14 cellular contexts compared by ENCODE assay signal in the genomic region with DNA sequence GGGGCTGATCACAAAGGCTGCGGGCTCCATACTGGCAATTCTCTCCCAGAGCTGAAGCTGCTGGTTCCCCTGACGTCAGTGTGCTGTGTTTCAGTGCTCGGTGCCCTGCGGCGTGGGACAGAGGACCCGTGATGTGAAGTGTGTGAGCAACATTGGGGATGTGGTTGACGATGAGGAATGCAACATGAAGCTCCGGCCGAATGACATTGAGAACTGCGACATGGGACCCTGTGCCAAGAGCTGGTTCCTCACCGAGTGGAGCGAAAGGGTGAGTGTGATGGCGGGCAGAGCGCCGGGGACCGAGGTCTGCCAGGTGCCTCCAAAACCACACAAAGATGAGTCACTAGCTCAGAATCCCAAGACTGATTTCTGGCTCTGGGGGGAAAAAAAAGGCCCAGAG.
A peak's percentile ranks its signal among the peaks of the same experiment; 100 is the strongest.
DNase-seq lines count a peak whose midpoint lies in the region; ATAC-seq and TF ChIP-seq lines count a peak whose summit lies in the region.
"Had no signal": no experiment of that assay in that cellular context is flagged by ENCODE, and none has a peak within 500 bp of the region (broad histone marks: within the 10 kb centered on the region; RNA-seq: fewer than 3 reads in every experiment).

No MANE protein-coding gene starts in this region.

- DNase-seq in NCI-H2107 treated with DMSO at 0.1 percent for 48 hours (lab: John Stamatoyannopoulos, UW; ENCODE audit: unreplicated experiment), result peak; percentile 58
- no peak for DNase-seq in NCI-H2107 (lab: John Stamatoyannopoulos, UW)
- DNase-seq in SK-N-SH, result no peak
- peak; percentile 15 for DNase-seq in germinal center (ENCODE audit: low spot score)
- DNase-seq in hepatic stellate cell (ENCODE audit: low spot score), result no peak
- no peak for DNase-seq in NCI-H2196 (lab: John Stamatoyannopoulos, UW; ENCODE audit: unreplicated experiment)
- DNase-seq in NCI-H1105 treated with DMSO at 0.1 percent for 48 hours (lab: John Stamatoyannopoulos, UW), result no peak
- DNase-seq: activated CD4-positive, alpha-beta T cell treated with anti-CD3 and anti-CD28 coated beads, Interleukin-2, amount 10 ng/mL, durations not matched to agents 7 days and 5 days; activated effector memory CD4-positive, alpha-beta T cell treated with Interleukin-2 at 50 U/mL for 16 hours; immature natural killer cell; naive B cell; NCI-H1105; NCI-H82 had no signal

- no peak overlapping the region for H3K4me2 ChIP-seq in SK-N-SH

- WGBS in SK-N-SH (ENCODE audit: low lambda C conversion rate), result 64% methylated on average over 16 of the region's 16 CpGs

- no peak for TF ChIP-seq RAD21 in SK-N-SH (IDR thresholded peaks at IDR 0.05; ENCODE audit: low read length)

- no peaks in the 10 kb centered on the region for H3K27me3 ChIP-seq in SK-N-SH (ENCODE audit: insufficient read depth)

- peaks cover 0 to 20% of the 10 kb centered on the region in 2 experiments; a peak in 2 of 4 replicates for H3K4me1 ChIP-seq in SK-N-SH (ENCODE audit: control insufficient read depth in 1 of 2, insufficient read depth in 2 of 2, low read depth in 1 of 2, low read length in 1 of 2)

- H3K4me3 ChIP-seq in SK-N-SH (ENCODE audit: low read depth in 2 of 2, low read length in 1 of 2), result no peak overlapping the region

- H2AFZ ChIP-seq in SK-N-SH (ENCODE audit: low read depth), result no peak overlapping the region

- no peak for TF ChIP-seq CTCF in SK-N-SH (IDR thresholded peaks at IDR 0.05)

- H3F3A ChIP-seq in SK-N-SH (replicated peaks; ENCODE audit: insufficient read depth), result peaks cover 21% of the 10 kb centered on the region

- CTCF ChIA-PET in SK-N-SH (lab: Yijun Ruan, JAX), result interaction anchor here (0.7 to 1.5 kb wide), 4 partner anchors 32 to 407 kb away, joined by 3 to 7 read pairs (median 4); no protein-coding TSS in a partner anchor

- H3K9me3 ChIP-seq in SK-N-SH, result no peaks in the 10 kb centered on the region

- H3K27ac ChIP-seq in SK-N-SH (ENCODE audit: low read depth in 2 of 2, low read length in 1 of 2), result peak overlapping the region in 1 of 2 experiments; percentile 33; a peak in 2 of 4 replicates

- ATAC-seq in HG03439 (IDR thresholded peaks at IDR 0.05; ENCODE audit: unreplicated experiment), result no peak

- peaks cover 0 to 2% of the 10 kb centered on the region in 2 experiments for H3K36me3 ChIP-seq in SK-N-SH (replicated peaks in 1 of 2; ENCODE audit: control insufficient read depth in 1 of 2, insufficient read depth in 2 of 2, low read length in 1 of 2)

- H3K9me2 ChIP-seq in SK-N-SH, result no peaks in the 10 kb centered on the region

- POLR2A ChIA-PET in SK-N-SH (lab: Yijun Ruan, JAX), result no interaction called here

- no peaks in the 10 kb centered on the region for H3K79me2 ChIP-seq in SK-N-SH (ENCODE audit: insufficient read depth)

- no peaks in the 10 kb centered on the region for H4K20me1 ChIP-seq in SK-N-SH (ENCODE audit: insufficient read depth)

- no peak overlapping the region for H3K9ac ChIP-seq in SK-N-SH

- TF ChIP-seq EP300 in SK-N-SH (IDR thresholded peaks at IDR 0.05; ENCODE audit: borderline replicate concordance in 1 of 2, low read depth in 1 of 2, low read length in 1 of 2), result no peak

TF ChIP-seq in SK-N-SH, 30 proteins besides CTCF, POLR2A, EP300 and RAD21:
- TF ChIP-seq SMC3 (IDR thresholded peaks at IDR 0.05; ENCODE audit: low read depth, low read length) (no peak), TEAD4 (IDR thresholded peaks at IDR 0.05; ENCODE audit: borderline replicate concordance, insufficient read depth) (peak; percentile 37; the same call in 1 of the 2 replicates), NFIC (IDR thresholded peaks at IDR 0.05; ENCODE audit: borderline replicate concordance) (peak; percentile 66), JUND (IDR thresholded peaks at IDR 0.05) (peak; percentile 31; the same call in 1 of the 2 replicates), MEF2A (IDR thresholded peaks at IDR 0.05; ENCODE audit: borderline replicate concordance, low read depth) (no peak), FOSL2 (IDR thresholded peaks at IDR 0.05; ENCODE audit: borderline replicate concordance, low read depth) (peak; percentile 71; the same call in 1 of the 2 replicates), TCF12 (IDR thresholded peaks at IDR 0.05) (peak; percentile 65; the same call in 1 of the 2 replicates)
TF ChIP-seq in SK-N-SH: peak in this region for 5.

Comparison
In these comparisons a context has a peak if more than half of its experiments do, and no peak if none do; other contexts are left out.
1. DNase-seq: peak in NCI-H2107 treated with DMSO at 0.1 percent for 48 hours (single experiment) and germinal center (single experiment); none in NCI-H2107 (single experiment), SK-N-SH (single experiment), hepatic stellate cell (single experiment), NCI-H2196 (single experiment) and NCI-H1105 treated with DMSO at 0.1 percent for 48 hours (single experiment).